In genomic region chr2:96550787-96551604, GRCh38 we compare ENCODE assay signal across 2 cellular contexts.
TF ChIP-seq lines count a peak whose summit lies in the region.

No MANE protein-coding gene starts in this region.

TF ChIP-seq in SK-N-SH, 30 proteins besides CTCF, POLR2A, EP300 and RAD21 (continued from another document):
- TF ChIP-seq PBX3 (IDR thresholded peaks at IDR 0.05): no peak
- TF ChIP-seq RXRA (IDR thresholded peaks at IDR 0.05; ENCODE audit: borderline replicate concordance, low read depth): no peak
- TF ChIP-seq MAX (IDR thresholded peaks at IDR 0.05; ENCODE audit: low read depth): no peak
- no peak for TF ChIP-seq USF1 (IDR thresholded peaks at IDR 0.05; ENCODE audit: borderline replicate concordance, low read depth)
- TF ChIP-seq IRF3 (IDR thresholded peaks at IDR 0.05; ENCODE audit: low read depth, low read length): no peak

TF ChIP-seq in SK-N-SH treated with all-trans-retinoic acid at 6 μM for 48 hours, 23 proteins besides CTCF, POLR2A, EP300 and RAD21 (continued from another document):
- TF ChIP-seq ESRRG (CRISPR knock-in tag; IDR thresholded peaks at IDR 0.05): no peak
- TF ChIP-seq ZNF70 (CRISPR knock-in tag; IDR thresholded peaks at IDR 0.05): no peak
- no peak for TF ChIP-seq RARB (CRISPR knock-in tag; IDR thresholded peaks at IDR 0.05)
- no peak for TF ChIP-seq ZNF8 (CRISPR knock-in tag; IDR thresholded peaks at IDR 0.05)
- no peak for TF ChIP-seq CSDC2 (CRISPR knock-in tag; IDR thresholded peaks at IDR 0.05)
- no peak for TF ChIP-seq ZFP30 (CRISPR knock-in tag; IDR thresholded peaks at IDR 0.05)
TF ChIP-seq in SK-N-SH treated with all-trans-retinoic acid at 6 μM for 48 hours: peak in this region for 0.
